Comparison of ENCODE assay signal across 11 cellular contexts in the genomic region with DNA sequence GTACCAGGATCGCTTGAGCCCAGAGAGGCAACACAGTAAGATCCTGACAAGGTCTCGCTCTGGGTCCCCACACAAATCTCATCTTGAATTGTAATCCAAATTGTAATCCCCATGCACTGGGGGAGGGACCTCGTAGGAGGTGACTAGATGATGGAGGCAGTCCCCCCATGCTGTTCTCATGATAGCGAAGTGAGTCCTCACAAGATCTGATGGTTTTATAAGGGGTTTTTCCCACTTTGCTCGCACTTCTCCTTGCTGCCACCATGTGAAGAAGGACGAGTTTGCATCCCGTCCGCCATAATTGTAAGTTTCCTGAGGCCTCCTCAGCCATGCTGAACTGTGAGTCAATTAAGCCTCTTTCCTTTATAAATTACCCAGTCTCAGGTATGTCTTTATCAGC. TPM values are rescaled to one million over a fixed set of nuclear protein-coding genes. Genes with fewer than 3 reads are reported as not detected.
DNase-seq lines count a peak whose midpoint lies in the region; ATAC-seq, FAIRE-seq and TF ChIP-seq lines count a peak whose summit lies in the region.
"Had no signal": no experiment of that assay in that cellular context is flagged by ENCODE, and none has a peak within 500 bp of the region (broad histone marks: within the 10 kb centered on the region; RNA-seq: fewer than 3 reads in every experiment).

No MANE protein-coding gene starts in this region.

- H3K36me3 ChIP-seq in kidney (ENCODE audit: control insufficient read depth in 1 of 2, insufficient read depth in 2 of 2, low read length in 2 of 2): peaks cover 0 to 2% of the 10 kb centered on the region in 2 donors

- H3K9me3 Mint-ChIP-seq in activated T-cell treated with anti-CD3 and anti-CD28 coated beads, Interleukin-2, amount 50 U/mL, for 4 hours: no peaks in the 10 kb centered on the region

- no peaks in the 10 kb centered on the region for H3K9me3 ChIP-seq in kidney (ENCODE audit: control insufficient read depth in 1 of 2, low read length in 2 of 2)
- H3K9me3 ChIP-seq: A549 had no signal

- H3K36me3 Mint-ChIP-seq in activated T-cell treated with anti-CD3 and anti-CD28 coated beads, Interleukin-2, amount 50 U/mL, for 4 hours (ENCODE audit: insufficient read depth): no peaks in the 10 kb centered on the region

- no peak overlapping the region for H3K27ac ChIP-seq in kidney (ENCODE audit: low read depth in 2 of 2, low read length in 2 of 2)

- ATAC-seq in HG02852 (IDR thresholded peaks at IDR 0.05; ENCODE audit: unreplicated experiment): peak; percentile 18
- ATAC-seq in activated T-cell treated with anti-CD3 and anti-CD28 coated beads, Interleukin-2, amount 50 U/mL, for 4 hours: peak; percentile 30 to 42
- ATAC-seq in left colon: no peak

- no peak for FAIRE-seq in kidney (lab: Jason Lieb, UNC)

- no peak overlapping the region for H3K9ac ChIP-seq in kidney (ENCODE audit: low read length in 2 of 2)

- peaks cover 2 to 7% of the 10 kb centered on the region in 2 donors for H3K4me1 ChIP-seq in kidney (ENCODE audit: control insufficient read depth in 1 of 2, insufficient read depth in 1 of 2, low read depth in 1 of 2, low read length in 2 of 2)

- peak overlapping the region; percentile 36 for H3K4me3 Mint-ChIP-seq in activated T-cell treated with anti-CD3 and anti-CD28 coated beads, Interleukin-2, amount 50 U/mL, for 4 hours

- DNase-seq in activated CD4-positive, alpha-beta T cell treated with anti-CD3 and anti-CD28 coated beads for 4 hours: peak; percentile 3 to 17
- DNase-seq in activated CD4-positive, alpha-beta T cell treated with anti-CD3 and anti-CD28 coated beads for 1 hour: no peak
- DNase-seq in activated T-cell treated with anti-CD3 and anti-CD28 coated beads, Interleukin-2, amount 50 U/mL, for 4 hours: no peak
- DNase-seq in stimulated activated CD4-positive, alpha-beta T cell treated with anti-CD3 and anti-CD28 coated beads, Interleukin-4, amount 100 ng/mL, for 1 hour: peak; percentile 5
- DNase-seq in COLO668 (lab: John Stamatoyannopoulos, UW; ENCODE audit: unreplicated experiment) (no peak), kidney (no peak), left colon (no peak)
- DNase-seq: NCI-H69, nucleus accumbens had no signal

- intact Hi-C loops in kidney (cut with DNase I) (no loop called here), left colon (cut with DNase I, micrococcal nuclease) (no loop called here)

- peaks cover 45% of the 10 kb centered on the region for H3K4me1 Mint-ChIP-seq in activated T-cell treated with anti-CD3 and anti-CD28 coated beads, Interleukin-2, amount 50 U/mL, for 4 hours (ENCODE audit: low read depth)

- no peaks in the 10 kb centered on the region for H3K27me3 Mint-ChIP-seq in activated T-cell treated with anti-CD3 and anti-CD28 coated beads, Interleukin-2, amount 50 U/mL, for 4 hours (ENCODE audit: low read depth)

- H3K4me3 ChIP-seq in kidney (ENCODE audit: low read length in 2 of 2): no peak overlapping the region
- H3K4me3 ChIP-seq: A549 had no signal

- no peak for TF ChIP-seq CTCF in kidney (IDR thresholded peaks at IDR 0.05; ENCODE audit: borderline replicate concordance, extremely low read depth, insufficient read depth)

RNA-seq across cellular contexts. Expression of gene SERTAD2, which starts 46.0 kb away (rescaled TPM):
- 10 to 100 TPM; 10.5 to 14.2 (median 12.7) TPM for total RNA-seq in activated T-cell treated with anti-CD3 and anti-CD28 coated beads, Interleukin-2, amount 50 U/mL, for 4 hours
- total RNA-seq in kidney: 21.1 TPM
- 6.2 TPM for polyA plus RNA-seq in kidney (ENCODE audit: insufficient read depth, low read depth, low replicate concordance)
- total RNA-seq in left colon: 10 to 100 TPM; 16.0 to 20.5 TPM

Comparison
In these comparisons a context has a peak if more than half of its experiments do, and no peak if none do; other contexts are left out.
1. DNase-seq: peak in activated CD4-positive, alpha-beta T cell treated with anti-CD3 and anti-CD28 coated beads for 4 hours (2 of 2) and stimulated activated CD4-positive, alpha-beta T cell treated with anti-CD3 and anti-CD28 coated beads, Interleukin-4, amount 100 ng/mL, for 1 hour (single experiment); none in activated CD4-positive, alpha-beta T cell treated with anti-CD3 and anti-CD28 coated beads for 1 hour (single experiment), activated T-cell treated with anti-CD3 and anti-CD28 coated beads, Interleukin-2, amount 50 U/mL, for 4 hours (single experiment), COLO668 (single experiment), kidney (single experiment) and left colon (0 of 2).